8 cellular contexts compared by ENCODE assay signal in genomic region chr12:40921563-40922163, GRCh38.
DNase-seq lines count a peak whose midpoint lies in the region; ATAC-seq and TF ChIP-seq lines count a peak whose summit lies in the region.

No MANE protein-coding gene starts in this region.

- DNase-seq in DMS 273 (lab: John Stamatoyannopoulos, UW; ENCODE audit: unreplicated experiment) (peak; percentile 35), HL-60 (ENCODE audit: low read depth in 1 of 2, low spot score in 1 of 2) (no peak), ascending aorta (ENCODE audit: low spot score in 2 of 2) (no peak), left lung (no peak), HuH-7 (ENCODE audit: low spot score) (no peak), T-helper 9 cell (no peak)
- DNase-seq in stimulated activated CD8-positive, alpha-beta memory T cell treated with anti-CD3 and anti-CD28 coated beads, Interleukin-4, amount 100 ng/mL, for 48 hours, result no peak
- no peak for DNase-seq in effector memory CD8-positive, alpha-beta T cell

- peak; percentile 44 for ATAC-seq in left lung
- no peak for ATAC-seq in effector memory CD8-positive, alpha-beta T cell (replicated peaks)

- H3K4me1 ChIP-seq in ascending aorta (no peaks in the 10 kb centered on the region), left lung (no peaks in the 10 kb centered on the region)

- no peak overlapping the region for H3K4me3 Mint-ChIP-seq in effector memory CD8-positive, alpha-beta T cell

- no peaks in the 10 kb centered on the region for H3K9me3 Mint-ChIP-seq in effector memory CD8-positive, alpha-beta T cell

- H3K27me3 ChIP-seq in HL-60 (ENCODE audit: insufficient read depth, poor library complexity, severe bottlenecking) (no peaks in the 10 kb centered on the region), ascending aorta (no peaks in the 10 kb centered on the region), left lung (no peaks in the 10 kb centered on the region)

- H3K27ac ChIP-seq in HL-60 (replicated peaks) (no peak overlapping the region), ascending aorta (no peak overlapping the region), left lung (no peak overlapping the region)

- H3K27ac Mint-ChIP-seq in effector memory CD8-positive, alpha-beta T cell, result no peak overlapping the region

- H3K9me3 ChIP-seq in ascending aorta (no peaks in the 10 kb centered on the region), left lung (no peaks in the 10 kb centered on the region)

- no peaks in the 10 kb centered on the region for H3K36me3 ChIP-seq in ascending aorta
- no peaks in the 10 kb centered on the region for H3K36me3 ChIP-seq in left lung

- H3K27me3 Mint-ChIP-seq in effector memory CD8-positive, alpha-beta T cell, result no peaks in the 10 kb centered on the region

- no peaks in the 10 kb centered on the region for H3K4me1 Mint-ChIP-seq in effector memory CD8-positive, alpha-beta T cell (ENCODE audit: low read depth in 2 of 2)

- H3K4me3 ChIP-seq in HL-60 (replicated peaks; ENCODE audit: insufficient read depth, low read length) (no peak overlapping the region), ascending aorta (no peak overlapping the region), left lung (no peak overlapping the region)

- intact Hi-C loops in ascending aorta (cut with DNase I) (loop anchor here (1.0 kb wide), 1 partner anchor 299 kb away; no protein-coding TSS in a partner anchor), left lung (cut with DNase I) (no loop called here)

- TF ChIP-seq CTCF in HL-60 (IDR thresholded peaks at IDR 0.05; ENCODE audit: insufficient read depth, low read length) (peak; percentile 10), ascending aorta (IDR thresholded peaks at IDR 0.05) (peak; percentile 37 to 68 (median 45)), left lung (IDR thresholded peaks at IDR 0.05) (peak; percentile 60 to 77)

- H3K36me3 Mint-ChIP-seq in effector memory CD8-positive, alpha-beta T cell (ENCODE audit: insufficient read depth), result no peaks in the 10 kb centered on the region

Comparison
In these comparisons a context has a peak if more than half of its experiments do, and no peak if none do; other contexts are left out.
1. CTCF ChIP-seq: peak in every context shown above with its lines; median percentile 68 in left lung; 45 in ascending aorta; 10 in HL-60.